ENCODE assay signal across 1 cellular context in genomic region chr9:19048966-19049871, GRCh38.
TF ChIP-seq lines count a peak whose summit lies in the region.

TSS of gene RRAGA (plus strand) at chr9:19049427. CDS start at chr9:19049660, 233 bp downstream.

TF ChIP-seq in K562, 482 proteins besides CTCF, POLR2A, EP300 and RAD21 (continues in another document):
- peak; percentile 74 for TF ChIP-seq MGA (IDR thresholded peaks at IDR 0.05)
- no peak for TF ChIP-seq CHAMP1 (IDR thresholded peaks at IDR 0.05)
- TF ChIP-seq POU5F1 (IDR thresholded peaks at IDR 0.05; ENCODE audit: borderline replicate concordance, low read depth, low read length, partially characterized antibody) = no peak
- 0 out of 2 replicates have a peak, but pooled peaks have one; percentile 47 for TF ChIP-seq DIDO1 (tag; IDR thresholded peaks at IDR 0.05; ENCODE audit: low read depth)
- no peak for TF ChIP-seq SRSF7 (optimal IDR thresholded peaks at IDR 0.05; ENCODE audit: low read depth, low read length)
- peak; percentile 84 for TF ChIP-seq RFX1 (IDR thresholded peaks at IDR 0.05)
- no peak for TF ChIP-seq SREBF2 (CRISPR knock-in tag; IDR thresholded peaks at IDR 0.05)
- no peak for TF ChIP-seq ZBTB26 (CRISPR knock-in tag; IDR thresholded peaks at IDR 0.05)
- peak; percentile 85 for TF ChIP-seq GTF2E2 (tag; IDR thresholded peaks at IDR 0.05)
- peak; percentile 30 for TF ChIP-seq CTCFL (IDR thresholded peaks at IDR 0.05; ENCODE audit: borderline replicate concordance, insufficient read depth, low read depth, low read length, poor library complexity, severe bottlenecking)
- TF ChIP-seq SMARCC2 (IDR thresholded peaks at IDR 0.05; ENCODE audit: low read depth) = no peak
- TF ChIP-seq ETS2 (tag; IDR thresholded peaks at IDR 0.05; ENCODE audit: borderline replicate concordance, poor library complexity, severe bottlenecking) = no peak
- peak in 2 of 3 experiments; percentile 82 to 89 for TF ChIP-seq YY1 (IDR thresholded peaks at IDR 0.05; ENCODE audit: borderline replicate concordance in 1 of 3, control insufficient read depth in 1 of 3, extremely low read depth in 1 of 3, insufficient read depth in 3 of 3, insufficient read length in 1 of 3, insufficient replicate concordance in 2 of 3, low read depth in 1 of 3, low read length in 2 of 3)
- TF ChIP-seq PREB (CRISPR knock-in tag; IDR thresholded peaks at IDR 0.05) = no peak
- TF ChIP-seq CHD7 (IDR thresholded peaks at IDR 0.05; ENCODE audit: low read depth, low read length) = no peak
- TF ChIP-seq PHF8 (IDR thresholded peaks at IDR 0.05; ENCODE audit: borderline replicate concordance, low read length) = peak; percentile 95
- no peak for TF ChIP-seq STAG1 (CRISPR knock-in tag; IDR thresholded peaks at IDR 0.05; ENCODE audit: borderline replicate concordance)
